In genomic region chr11:1199689-1200610, GRCh38 we compare ENCODE assay signal across 16 cellular contexts. TPM values are rescaled to one million over a fixed set of nuclear protein-coding genes. Genes with fewer than 3 reads are reported as not detected.
DNase-seq lines count a peak whose midpoint lies in the region; ATAC-seq and TF ChIP-seq lines count a peak whose summit lies in the region.
"Had no signal": no experiment of that assay in that cellular context is flagged by ENCODE, and none has a peak within 500 bp of the region (broad histone marks: within the 10 kb centered on the region; RNA-seq: fewer than 3 reads in every experiment).

No MANE protein-coding gene starts in this region.

- no peak for TF ChIP-seq CTCF in SK-N-SH (IDR thresholded peaks at IDR 0.05)
- no peak for TF ChIP-seq CTCF in GM10266 (IDR thresholded peaks at IDR 0.05; ENCODE audit: control insufficient read depth, insufficient read depth, low read depth, missing control alignments)

- intact Hi-C loops in posterior vena cava (cut with DNase I), result loop anchor here in 1 of 2 donors (5.0 kb wide), 1 partner anchor 317 kb away; no protein-coding TSS in a partner anchor

- H3F3A ChIP-seq in SK-N-SH (replicated peaks; ENCODE audit: insufficient read depth), result no peaks in the 10 kb centered on the region

- H3K4me3 ChIP-seq in SK-N-SH (ENCODE audit: low read depth in 2 of 2, low read length in 1 of 2), result no peak overlapping the region; a peak in 1 of 4 replicates

- 20% methylated on average over 21 of the region's 54 CpGs for WGBS in SK-N-SH (ENCODE audit: low lambda C conversion rate)

- peaks cover 5% of the 10 kb centered on the region; the same call in 1 of the 2 replicates for H3K27me3 ChIP-seq in SK-N-SH (ENCODE audit: insufficient read depth)

- TF ChIP-seq EP300 in SK-N-SH (IDR thresholded peaks at IDR 0.05; ENCODE audit: borderline replicate concordance in 1 of 2, low read depth in 1 of 2, low read length in 1 of 2), result no peak

- H3K9ac ChIP-seq in SK-N-SH, result no peak overlapping the region

- H3K27ac ChIP-seq in SK-N-SH (ENCODE audit: low read depth in 2 of 2, low read length in 1 of 2), result no peak overlapping the region

- H3K9me3 ChIP-seq in SK-N-SH, result no peaks in the 10 kb centered on the region

- no peak for ATAC-seq in SK-N-SH treated with all-trans-retinoic acid at 6 μM for 48 hours
- no peak for ATAC-seq in GM18868 (IDR thresholded peaks at IDR 0.05; ENCODE audit: unreplicated experiment)
- ATAC-seq: Panc1 had no signal

- H3K36me3 ChIP-seq in SK-N-SH (replicated peaks in 1 of 2; ENCODE audit: control insufficient read depth in 1 of 2, insufficient read depth in 2 of 2, low read length in 1 of 2), result no peaks in the 10 kb centered on the region

- H3K79me2 ChIP-seq in SK-N-SH (ENCODE audit: insufficient read depth), result no peaks in the 10 kb centered on the region

- CTCF ChIA-PET in SK-N-SH (lab: Yijun Ruan, JAX), result interaction anchor here (0.7 to 5.9 kb wide), 8 partner anchors 11 to 375 kb away, joined by 3 to 38 read pairs (median 4); no protein-coding TSS in a partner anchor

- POLR2A ChIA-PET in SK-N-SH (lab: Yijun Ruan, JAX), result no interaction called here

- no peaks in the 10 kb centered on the region for H4K20me1 ChIP-seq in SK-N-SH (ENCODE audit: insufficient read depth)

- no peaks in the 10 kb centered on the region for H3K9me2 ChIP-seq in SK-N-SH

- H2AFZ ChIP-seq in SK-N-SH (ENCODE audit: low read depth), result no peak overlapping the region

- DNase-seq in SK-N-SH (peak; percentile 67), GM10266 (ENCODE audit: extremely low spot score) (peak; percentile 20), ecto neural progenitor cell (ENCODE audit: low spot score) (peak; percentile 47), posterior vena cava (ENCODE audit: low spot score) (peak; percentile 80), COR-L47 (lab: John Stamatoyannopoulos, UW) (no peak), NCI-H1436 treated with DMSO at 0.1 percent for 48 hours (lab: John Stamatoyannopoulos, UW) (no peak)
- DNase-seq: activated CD4-positive, alpha-beta T cell treated with anti-CD3 and anti-CD28 coated beads, Interleukin-2, amount 10 ng/mL, durations not matched to agents 7 days and 5 days; NCI-H510A treated with DMSO at 0.1 percent for 48 hours; stimulated activated CD4-positive, alpha-beta T cell treated with anti-CD3 and anti-CD28 coated beads, Interleukin-12 subunit alpha, Interleukin-12 subunit beta, amount 100 ng/mL, for 4 hours had no signal

- TF ChIP-seq RAD21 in SK-N-SH (IDR thresholded peaks at IDR 0.05; ENCODE audit: low read length), result no peak

- H3K4me2 ChIP-seq in SK-N-SH, result no peak overlapping the region

- H3K4me1 ChIP-seq in SK-N-SH (ENCODE audit: control insufficient read depth in 1 of 2, insufficient read depth in 2 of 2, low read depth in 1 of 2, low read length in 1 of 2), result peaks cover 0 to 10% of the 10 kb centered on the region in 2 experiments; a peak in 1 of 4 replicates

TF ChIP-seq in SK-N-SH, 30 proteins besides CTCF, POLR2A, EP300 and RAD21:
- TF ChIP-seq USF1 (IDR thresholded peaks at IDR 0.05; ENCODE audit: borderline replicate concordance, low read depth) (no peak), GATA2 (CRISPR knock-in tag; IDR thresholded peaks at IDR 0.05) (no peak)
TF ChIP-seq in SK-N-SH: peak in this region for 0.

TF ChIP-seq in SK-N-SH treated with all-trans-retinoic acid at 6 μM for 48 hours, 23 proteins besides CTCF, POLR2A, EP300 and RAD21:
- TF ChIP-seq PPARA (CRISPR knock-in tag; IDR thresholded peaks at IDR 0.05; ENCODE audit: borderline replicate concordance) (no peak), BACH2 (CRISPR knock-in tag; IDR thresholded peaks at IDR 0.05; ENCODE audit: borderline replicate concordance) (no peak), SNAI2 (CRISPR knock-in tag; IDR thresholded peaks at IDR 0.05) (no peak), CREB5 (CRISPR knock-in tag; IDR thresholded peaks at IDR 0.05; ENCODE audit: low read depth) (no peak), ESRRG (CRISPR knock-in tag; IDR thresholded peaks at IDR 0.05) (no peak), ZFP30 (CRISPR knock-in tag; IDR thresholded peaks at IDR 0.05) (no peak), ZNF565 (CRISPR knock-in tag; conservative IDR thresholded peaks at IDR 0.05; ENCODE audit: low read depth) (no peak), PATZ1 (CRISPR knock-in tag; IDR thresholded peaks at IDR 0.05; ENCODE audit: borderline replicate concordance) (no peak), CSDC2 (CRISPR knock-in tag; IDR thresholded peaks at IDR 0.05) (no peak), RARB (CRISPR knock-in tag; IDR thresholded peaks at IDR 0.05) (no peak), TSHZ2 (CRISPR knock-in tag; IDR thresholded peaks at IDR 0.05) (no peak), ISL1 (CRISPR knock-in tag; IDR thresholded peaks at IDR 0.05) (no peak)
TF ChIP-seq in SK-N-SH treated with all-trans-retinoic acid at 6 μM for 48 hours: peak in this region for 0.

RNA-seq across cellular contexts. Expression of gene MUC5B, which starts 22.9 kb away (rescaled TPM):
- polyA plus RNA-seq in SK-N-SH (2012; rRNA removed), result not detected in 2 replicates
- polyA plus RNA-seq in SK-N-SH (2012; cell fraction: cytosol; rRNA removed), result not detected in 2 replicates
- polyA plus RNA-seq in SK-N-SH (2012; cell fraction: nucleus; rRNA removed), result not detected in 2 replicates
- under 1 TPM in 1 of 2 donors, not detected in 1; 0.69 TPM for total RNA-seq in posterior vena cava
- total RNA-seq: activated CD4-positive, alpha-beta T cell treated with anti-CD3 and anti-CD28 coated beads, Interleukin-2, amount 10 ng/mL, durations not matched to agents 7 days and 5 days; astrocyte; dermis microvascular lymphatic vessel endothelial cell; M059J had no signal

RNA-seq across cellular contexts. Expression of gene MUC5AC, which starts 42.2 kb away (rescaled TPM):
- not detected in 2 replicates for polyA plus RNA-seq in SK-N-SH (2012; rRNA removed)
- not detected in 2 replicates for polyA plus RNA-seq in SK-N-SH (2012; cell fraction: cytosol; rRNA removed)
- not detected in 2 replicates for polyA plus RNA-seq in SK-N-SH (2012; cell fraction: nucleus; rRNA removed)
- not detected for total RNA-seq in posterior vena cava
- total RNA-seq: activated CD4-positive, alpha-beta T cell treated with anti-CD3 and anti-CD28 coated beads, Interleukin-2, amount 10 ng/mL, durations not matched to agents 7 days and 5 days; astrocyte; dermis microvascular lymphatic vessel endothelial cell; HT1080; M059J had no signal

Comparison
In these comparisons a context has a peak if more than half of its experiments do, and no peak if none do; other contexts are left out.
1. DNase-seq: peak in SK-N-SH (single experiment), GM10266 (single experiment), ecto neural progenitor cell (single experiment) and posterior vena cava (single experiment); none in COR-L47 (single experiment) and NCI-H1436 treated with DMSO at 0.1 percent for 48 hours (single experiment).